In genomic region chr9:98255578-98256296, GRCh38 we compare ENCODE assay signal across 8 cellular contexts. TPM values are rescaled to one million over a fixed set of nuclear protein-coding genes. Genes with fewer than 3 reads are reported as not detected.
DNase-seq lines count a peak whose midpoint lies in the region; ATAC-seq, FAIRE-seq and TF ChIP-seq lines count a peak whose summit lies in the region.

TBC1D2 (minus strand) TSS chr9:98255649; CDS start chr9:98255541, 108 bp downstream.

- FAIRE-seq in RCC 7860 (lab: Jason Lieb, UNC): peak; percentile 32

- H4K20me1 ChIP-seq in GM23338 (replicated peaks; ENCODE audit: insufficient read depth): peaks cover 11% of the 10 kb centered on the region

- H3K27me3 Mint-ChIP-seq in GM23338 (ENCODE audit: insufficient read depth, low read depth, poor library complexity): peaks cover 6% of the 10 kb centered on the region
- H3K27me3 Mint-ChIP-seq in naive B cell: no peaks in the 10 kb centered on the region

- peaks cover 25% of the 10 kb centered on the region for H3K4me1 Mint-ChIP-seq in GM23338
- peaks cover 5 to 25% (median 24%) of the 10 kb centered on the region in 3 donors for H3K4me1 Mint-ChIP-seq in naive B cell
- peaks cover 23% of the 10 kb centered on the region for H3K4me1 Mint-ChIP-seq in stimulated activated effector memory CD8-positive, alpha-beta T cell treated with anti-CD3 and anti-CD28 coated beads, Interleukin-12 subunit alpha, Interleukin-12 subunit beta, amount 100 ng/mL, for 72 hours

- no peaks in the 10 kb centered on the region for H3K36me3 Mint-ChIP-seq in GM23338 (ENCODE audit: low read depth)
- no peaks in the 10 kb centered on the region for H3K36me3 Mint-ChIP-seq in naive B cell
- H3K36me3 Mint-ChIP-seq in stimulated activated effector memory CD8-positive, alpha-beta T cell treated with anti-CD3 and anti-CD28 coated beads, Interleukin-12 subunit alpha, Interleukin-12 subunit beta, amount 100 ng/mL, for 72 hours: peaks cover 17% of the 10 kb centered on the region

- H3K4me1 ChIP-seq in GM23338 (ENCODE audit: insufficient read depth): peaks cover 15% of the 10 kb centered on the region; the same call in 1 of the 2 replicates

- DNase-seq in EL (peak; percentile 94), GM23338 (ENCODE audit: low spot score) (peak; percentile 94), Kasumi-1 (lab: John Stamatoyannopoulos, UW) (peak; percentile 89 to 90), RCC 7860 (ENCODE audit: low spot score) (peak; percentile 90), fibroblast of gingiva (ENCODE audit: low read depth) (peak; percentile 90), naive B cell (peak; percentile 95)
- DNase-seq in activated T-helper 1 cell treated with anti-CD3 and anti-CD28 coated beads, Interleukin-2, amount 50 U/mL, for 16 hours (ENCODE audit: low read depth in 1 of 2, low spot score in 1 of 2): peak; percentile 96 to 98
- peak; percentile 96 to 99 for DNase-seq in stimulated activated effector memory CD8-positive, alpha-beta T cell treated with anti-CD3 and anti-CD28 coated beads, Interleukin-12 subunit alpha, Interleukin-12 subunit beta, amount 100 ng/mL, for 72 hours (ENCODE audit: low spot score in 2 of 2)

- H3K9me3 Mint-ChIP-seq in GM23338 (no peaks in the 10 kb centered on the region), naive B cell (peaks cover 0 to 1% (median 0%) of the 10 kb centered on the region in 7 donors)
- H3K9me3 Mint-ChIP-seq in stimulated activated effector memory CD8-positive, alpha-beta T cell treated with anti-CD3 and anti-CD28 coated beads, Interleukin-12 subunit alpha, Interleukin-12 subunit beta, amount 100 ng/mL, for 72 hours: no peaks in the 10 kb centered on the region

- H3K36me3 ChIP-seq in GM23338 (ENCODE audit: insufficient read depth): no peaks in the 10 kb centered on the region

- no peaks in the 10 kb centered on the region for H3K27me3 ChIP-seq in GM23338 (ENCODE audit: insufficient read depth)

- H3K4me2 ChIP-seq in GM23338: peak within 1 kb of the TSS; percentile 94

- peak within 1 kb of the TSS; percentile 98 for H3K27ac Mint-ChIP-seq in GM23338
- peak within 1 kb of the TSS; percentile 90 to 99 (median 98) for H3K27ac Mint-ChIP-seq in naive B cell
- H3K27ac Mint-ChIP-seq in stimulated activated effector memory CD8-positive, alpha-beta T cell treated with anti-CD3 and anti-CD28 coated beads, Interleukin-12 subunit alpha, Interleukin-12 subunit beta, amount 100 ng/mL, for 72 hours: peak within 1 kb of the TSS; percentile 97

- peaks cover 12% of the 10 kb centered on the region; the same call in 1 of the 2 replicates for H3F3A ChIP-seq in GM23338 (replicated peaks; ENCODE audit: low read depth)

- no peak for TF ChIP-seq CTCF in GM23338 (conservative IDR thresholded peaks at IDR 0.05; ENCODE audit: low read depth in 2 of 2)

- peak within 1 kb of the TSS; percentile 91 for H3K27ac ChIP-seq in GM23338 (ENCODE audit: low read depth)

- H3K9me2 ChIP-seq in GM23338 (ENCODE audit: insufficient read depth): no peaks in the 10 kb centered on the region

- peak within 1 kb of the TSS; percentile 92 for H3K4me3 ChIP-seq in GM23338

- H2AFZ ChIP-seq in GM23338: peak within 1 kb of the TSS; percentile 97

- H3K4me3 Mint-ChIP-seq in GM23338 (peak within 1 kb of the TSS; percentile 83), naive B cell (peak within 1 kb of the TSS; percentile 89 to 98 (median 97))
- H3K4me3 Mint-ChIP-seq in stimulated activated effector memory CD8-positive, alpha-beta T cell treated with anti-CD3 and anti-CD28 coated beads, Interleukin-12 subunit alpha, Interleukin-12 subunit beta, amount 100 ng/mL, for 72 hours: peak within 1 kb of the TSS; percentile 86

- H3K79me2 ChIP-seq in GM23338 (replicated peaks; ENCODE audit: insufficient read depth): peaks cover 10% of the 10 kb centered on the region

- ATAC-seq in GM23338 (peak; percentile 89), naive B cell (ENCODE audit: low read depth in 2 of 2) (peak; percentile 81 to 84)
- peak; percentile 89 for ATAC-seq in stimulated activated effector memory CD8-positive, alpha-beta T cell treated with anti-CD3 and anti-CD28 coated beads, Interleukin-12 subunit alpha, Interleukin-12 subunit beta, amount 100 ng/mL, for 72 hours

TF ChIP-seq in GM23338, 12 proteins besides CTCF, POLR2A, EP300 and RAD21 (continues in another document):
- no peak for TF ChIP-seq ZNF331 (CRISPR knock-in tag; IDR thresholded peaks at IDR 0.05; ENCODE audit: low read depth)
- TF ChIP-seq STAT1 (IDR thresholded peaks at IDR 0.05; ENCODE audit: unreplicated experiment): no peak
- no peak for TF ChIP-seq NANOG (IDR thresholded peaks at IDR 0.05; ENCODE audit: borderline replicate concordance)
- peak; percentile 50 for TF ChIP-seq POLR2AphosphoS5 (IDR thresholded peaks at IDR 0.05; ENCODE audit: low read depth)
- no peak for TF ChIP-seq EZH2 (IDR thresholded peaks at IDR 0.05; ENCODE audit: low read depth, unreplicated experiment)
- no peak for TF ChIP-seq JUNB (IDR thresholded peaks at IDR 0.05; ENCODE audit: unreplicated experiment)
- peak; percentile 83 for TF ChIP-seq ETS1 (IDR thresholded peaks at IDR 0.05)
- TF ChIP-seq CREB1 (CRISPR knock-in tag; IDR thresholded peaks at IDR 0.05; ENCODE audit: low read depth): 0 out of 2 replicates have a peak, but pooled peaks have one; percentile 16
- TF ChIP-seq EZH2phosphoT487 (IDR thresholded peaks at IDR 0.05; ENCODE audit: unreplicated experiment): no peak
- TF ChIP-seq REST (IDR thresholded peaks at IDR 0.05; ENCODE audit: unreplicated experiment): no peak

RNA-seq across cellular contexts. Expression of gene TBC1D2, which starts in this region (rescaled TPM):
- 6.8 and 7.7 TPM in 2 replicates for total RNA-seq in GM23338 (2014; rRNA removed; shearing (Covaris generic))
- polyA plus RNA-seq in GM23338 (2016; fragmentation: Nextera tagmentation; extraction: Ambion mirVana) (3.0 and 3.7 TPM in 2 replicates), naive B cell (ENCODE audit: low read depth in 6 of 6) (1 to 10 TPM in 5 of 6 donors, not detected in 1; 1.3 to 3.1 (median 1.6) TPM)

Comparison
In these comparisons a context has a peak if more than half of its experiments do, and no peak if none do; other contexts are left out.
1. Peak in every context shown above with its lines: DNase-seq, ATAC-seq, H3K4me3 ChIP-seq and H3K27ac ChIP-seq.